1 cellular context compared by ENCODE assay signal in genomic region chr3:136703429-136703828, GRCh38.
TF ChIP-seq lines count a peak whose summit lies in the region.

No MANE protein-coding gene starts in this region.

TF ChIP-seq in K562, 482 proteins besides CTCF, POLR2A, EP300 and RAD21 (continued from another document):
- TF ChIP-seq TEAD4 (IDR thresholded peaks at IDR 0.05; ENCODE audit: low read length) (0 out of 2 replicates have a peak, but pooled peaks have one; percentile 13), TEAD4 (CRISPR knock-in tag; IDR thresholded peaks at IDR 0.05; ENCODE audit: borderline replicate concordance) (no peak), SRSF1 (IDR thresholded peaks at IDR 0.05; ENCODE audit: low read depth, low read length) (no peak), ESRRA (IDR thresholded peaks at IDR 0.05; ENCODE audit: borderline replicate concordance, low read depth) (peak; percentile 64; the same call in 1 of the 2 replicates), ZNF436 (CRISPR knock-in tag; IDR thresholded peaks at IDR 0.05) (no peak), RNF219 (CRISPR knock-in tag; IDR thresholded peaks at IDR 0.05) (no peak), RBM22 (IDR thresholded peaks at IDR 0.05; ENCODE audit: low read depth, low read length, poor library complexity, severe bottlenecking) (no peak), RBM39 (optimal IDR thresholded peaks at IDR 0.05; ENCODE audit: low read depth, low read length) (no peak), SAP30 (IDR thresholded peaks at IDR 0.05; ENCODE audit: borderline replicate concordance, insufficient read depth, low read depth, low read length, poor library complexity, severe bottlenecking) (no peak), RBM17 (IDR thresholded peaks at IDR 0.05; ENCODE audit: borderline replicate concordance, low read depth, low read length) (no peak), NFYB (IDR thresholded peaks at IDR 0.05; ENCODE audit: extremely low read depth, insufficient read length) (no peak), MAZ (CRISPR knock-in tag; conservative IDR thresholded peaks at IDR 0.05 in 1 of 2, IDR thresholded peaks at IDR 0.05 in 1 of 2) (no peak), ZNF384 (IDR thresholded peaks at IDR 0.05; ENCODE audit: low read depth, low read length) (0 out of 2 replicates have a peak, but pooled peaks have one; percentile 33), NR2C2 (CRISPR knock-in tag; IDR thresholded peaks at IDR 0.05) (no peak), NR2C2 (tag; IDR thresholded peaks at IDR 0.05) (no peak)
